In genomic region chr3:49686361-49686760, GRCh38 we compare ENCODE assay signal across 9 cellular contexts. TPM values are rescaled to one million over a fixed set of nuclear protein-coding genes. Genes with fewer than 3 reads are reported as not detected.
A peak's percentile ranks its signal among the peaks of the same experiment; 100 is the strongest.
DNase-seq lines count a peak whose midpoint lies in the region; ATAC-seq and TF ChIP-seq lines count a peak whose summit lies in the region.
"Not testable (repeated sequence)": the region's sequence is repeated elsewhere in the genome, so short reads cannot be mapped to it uniquely, and the experiment has no call there.
"Had no signal": no experiment of that assay in that cellular context is flagged by ENCODE, and none has a peak within 500 bp of the region (broad histone marks: within the 10 kb centered on the region; RNA-seq: fewer than 3 reads in every experiment).

No MANE protein-coding gene starts in this region.

- not testable (repeated sequence) for H3K9me3 ChIP-seq in CD8-positive, alpha-beta T cell (ENCODE audit: low read length); duodenal mucosa (ENCODE audit: control insufficient read depth in 1 of 2, low read length in 2 of 2); left ventricle myocardium inferior (replicated peaks); lung (ENCODE audit: control insufficient read depth in 2 of 2, insufficient read depth in 1 of 2, low read length in 1 of 2); thoracic aorta

- peaks cover 22% of the 10 kb centered on the region for H3K4me1 ChIP-seq in CD8-positive, alpha-beta T cell (ENCODE audit: insufficient read depth, low read length)
- H3K4me1 ChIP-seq in duodenal mucosa (ENCODE audit: control insufficient read depth in 1 of 2, insufficient read depth in 2 of 2, low read length in 2 of 2) (peaks cover 0 to 32% of the 10 kb centered on the region in 2 donors), left ventricle myocardium inferior (peaks cover 40% of the 10 kb centered on the region), lung (ENCODE audit: control insufficient read depth in 2 of 2, insufficient read depth in 2 of 2, low read length in 2 of 2) (peaks cover 6 to 12% of the 10 kb centered on the region in 2 donors), thoracic aorta (ENCODE audit: control insufficient read depth in 1 of 2, low read depth in 2 of 2) (peaks cover 17 to 27% of the 10 kb centered on the region in 2 donors)

- POLR2A ChIA-PET in CD8-positive, alpha-beta T cell (lab: Charles Lee), result not testable (repeated sequence)

- peaks cover 20% of the 10 kb centered on the region for H3K36me3 ChIP-seq in CD8-positive, alpha-beta T cell (ENCODE audit: insufficient read depth, low read length)
- H3K36me3 ChIP-seq in duodenal mucosa (ENCODE audit: control insufficient read depth in 1 of 2, insufficient read depth in 2 of 2, low read length in 2 of 2), result peaks cover 26 to 32% of the 10 kb centered on the region in 2 donors
- peaks cover 26% of the 10 kb centered on the region for H3K36me3 ChIP-seq in left ventricle myocardium inferior
- peaks cover 9 to 21% of the 10 kb centered on the region in 2 donors for H3K36me3 ChIP-seq in lung (ENCODE audit: control insufficient read depth in 2 of 2, insufficient read depth in 2 of 2, low read length in 2 of 2)
- peaks cover 21% of the 10 kb centered on the region for H3K36me3 ChIP-seq in thoracic aorta

- H3K9ac ChIP-seq in duodenal mucosa (ENCODE audit: low read depth in 1 of 2, low read length in 2 of 2), result not testable (repeated sequence)

- intact Hi-C loops in CD8-positive, alpha-beta T cell (cut with DNase I, micrococcal nuclease), result loop anchor here in 1 of 2 experiments (5.0 kb wide), 1 partner anchor 101 kb away; the partner anchor contains the start of gene IP6K1
- intact Hi-C loops in left ventricle myocardium inferior (cut with micrococcal nuclease), result not testable (repeated sequence)

- CTCF ChIA-PET in CD8-positive, alpha-beta T cell (lab: Charles Lee), result not testable (repeated sequence)

- ATAC-seq in CD8-positive, alpha-beta T cell, result peak; percentile 32
- ATAC-seq in lung (ENCODE audit: insufficient read depth, low FRiP score), result peak; percentile 59
- ATAC-seq in thoracic aorta (ENCODE audit: insufficient number of reproducible peaks, low FRiP score, low read depth), result not testable (repeated sequence)

- H3K4me1 Mint-ChIP-seq in CD8-positive, alpha-beta T cell (ENCODE audit: low read depth), result peaks cover 33% of the 10 kb centered on the region

- not testable (repeated sequence) for H3K9me3 Mint-ChIP-seq in CD8-positive, alpha-beta T cell

- H3K36me3 Mint-ChIP-seq in CD8-positive, alpha-beta T cell, result peaks cover 39% of the 10 kb centered on the region

- 1 to 4% methylated on average over 21 to 26 of the region's 30 CpGs for WGBS in lung, 2 donors

- peak overlapping the region; percentile 72 for H3K4me3 Mint-ChIP-seq in CD8-positive, alpha-beta T cell

- TF ChIP-seq CTCF in CD8-positive, alpha-beta T cell (IDR thresholded peaks at IDR 0.05); left ventricle myocardium inferior (IDR thresholded peaks at IDR 0.05; ENCODE audit: borderline replicate concordance); lung (IDR thresholded peaks at IDR 0.05; ENCODE audit: control extremely low read depth, extremely low read depth); thoracic aorta (IDR thresholded peaks at IDR 0.05): not testable (repeated sequence)

- H3K27me3 Mint-ChIP-seq in CD8-positive, alpha-beta T cell (ENCODE audit: low read depth), result not testable (repeated sequence)

- peak in 5 of 7 experiments; percentile 24 to 63 (median 44) for DNase-seq in CD8-positive, alpha-beta T cell
- DNase-seq in T-helper 9 cell (peak; percentile 32), activated gamma-delta T cell treated with Interleukin-2 at 50 U/mL for 16 hours (peak; percentile 17), lung (ENCODE audit: low spot score) (peak; percentile 90), retina (peak; percentile 63)
- not testable (repeated sequence) for DNase-seq in left ventricle myocardium inferior; thoracic aorta (ENCODE audit: low spot score)

- H3K27ac ChIP-seq in CD8-positive, alpha-beta T cell (ENCODE audit: low read depth, low read length); duodenal mucosa (ENCODE audit: low read depth, low read length); left ventricle myocardium inferior (replicated peaks); lung (ENCODE audit: low read depth in 1 of 2, low read length in 1 of 2); thoracic aorta: not testable (repeated sequence)

- not testable (repeated sequence) for H3K27ac Mint-ChIP-seq in CD8-positive, alpha-beta T cell

- H3K27me3 ChIP-seq in CD8-positive, alpha-beta T cell (ENCODE audit: insufficient read depth, low read length); duodenal mucosa (ENCODE audit: control insufficient read depth in 1 of 2, insufficient read depth in 2 of 2, low read length in 2 of 2); lung (ENCODE audit: control insufficient read depth, insufficient read depth); thoracic aorta (replicated peaks; ENCODE audit: insufficient read depth): not testable (repeated sequence)
- H3K27me3 ChIP-seq in left ventricle myocardium inferior (ENCODE audit: low read depth), result peaks cover 14% of the 10 kb centered on the region

- H3K4me3 ChIP-seq in CD8-positive, alpha-beta T cell (ENCODE audit: low read depth, low read length), result peak overlapping the region; percentile 37
- peak overlapping the region; percentile 25 to 59 for H3K4me3 ChIP-seq in duodenal mucosa (ENCODE audit: low read depth in 1 of 2, low read length in 2 of 2)
- peak overlapping the region; percentile 57 for H3K4me3 ChIP-seq in left ventricle myocardium inferior
- H3K4me3 ChIP-seq in lung, result not testable (repeated sequence)
- H3K4me3 ChIP-seq in thoracic aorta, result peak overlapping the region; percentile 61

RNA-seq across cellular contexts. Expression of gene MST1, which starts 2.9 kb away (rescaled TPM):
- 1 to 10 TPM; 8.6 to 9.1 TPM for total RNA-seq in CD8-positive, alpha-beta T cell
- total RNA-seq in left ventricle myocardium inferior, result 5.4 TPM
- 10 to 100 TPM; 13.3 to 21.1 TPM for total RNA-seq in lung
- 10 to 100 TPM in 1 of 2 donors, 1 to 10 TPM in 1; 8.3 to 27.0 TPM for polyA plus RNA-seq in lung
- total RNA-seq in thoracic aorta, result 1 to 10 TPM; 8.3 to 9.2 TPM

RNA-seq across cellular contexts. Expression of gene RNF123, which starts 3.0 kb away (rescaled TPM):
- 10 to 100 TPM; 23.7 to 27.0 TPM for total RNA-seq in CD8-positive, alpha-beta T cell
- total RNA-seq in left ventricle myocardium inferior (48.6 TPM), lung (10 to 100 TPM; 23.5 to 45.0 TPM), thoracic aorta (10 to 100 TPM; 28.3 to 29.4 TPM)
- 10 to 100 TPM; 22.2 to 22.6 TPM for polyA plus RNA-seq in lung

RNA-seq across cellular contexts. Expression of gene APEH, which starts 12.2 kb away (rescaled TPM):
- total RNA-seq in CD8-positive, alpha-beta T cell, result 10 to 100 TPM; 40.8 to 48.9 TPM
- total RNA-seq in left ventricle myocardium inferior, result 99.0 TPM
- 100 to 1,000 TPM in 1 of 2 donors, 10 to 100 TPM in 1; 58.4 to 119 TPM for total RNA-seq in lung
- polyA plus RNA-seq in lung, result 10 to 100 TPM; 25.2 to 80.0 TPM
- total RNA-seq in thoracic aorta, result 100 to 1,000 TPM in 1 of 2 donors, 10 to 100 TPM in 1; 57.6 to 108 TPM

RNA-seq across cellular contexts. Expression of gene AMIGO3, which starts 33.1 kb away (rescaled TPM):
- total RNA-seq in CD8-positive, alpha-beta T cell, result 1 to 10 TPM; 1.5 to 3.5 TPM
- not detected for total RNA-seq in left ventricle myocardium inferior
- total RNA-seq in lung, result under 1 TPM in 1 of 2 donors, not detected in 1; 0.25 TPM
- polyA plus RNA-seq in lung, result under 1 TPM; 0.51 to 0.63 TPM
- 1 to 10 TPM; 3.0 to 5.8 TPM for total RNA-seq in thoracic aorta
- total RNA-seq: liver had no signal

RNA-seq across cellular contexts. Expression of gene GMPPB, which starts 37.4 kb away (rescaled TPM):
- 10 to 100 TPM; 34.9 to 36.6 TPM for total RNA-seq in CD8-positive, alpha-beta T cell
- total RNA-seq in left ventricle myocardium inferior, result 15.1 TPM
- total RNA-seq in lung, result 10 to 100 TPM; 10.8 to 81.2 TPM
- polyA plus RNA-seq in lung, result 10 to 100 TPM; 27.5 to 64.8 TPM
- 10 to 100 TPM; 30.5 to 43.1 TPM for total RNA-seq in thoracic aorta
